In the genomic region with DNA sequence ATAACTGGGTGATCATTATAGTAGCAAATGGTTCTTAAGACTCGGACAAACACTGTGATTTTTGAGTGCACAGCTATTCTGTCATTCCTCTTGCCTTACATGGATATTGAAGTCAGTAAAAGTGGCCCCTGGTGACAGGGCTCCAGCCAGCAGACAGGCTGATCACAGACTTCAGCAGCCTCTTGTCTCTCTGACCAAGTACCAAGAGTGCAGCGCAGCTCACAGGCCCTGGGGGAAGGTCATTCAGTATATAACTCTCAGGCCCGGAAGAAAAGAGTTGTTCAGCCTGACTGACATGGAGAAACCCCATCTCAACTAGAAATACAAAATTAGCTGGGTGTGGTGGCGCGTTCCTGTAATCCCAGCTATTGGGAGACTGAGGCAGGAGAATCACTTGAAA, we compare ENCODE assay signal across 15 cellular contexts.
DNase-seq lines count a peak whose midpoint lies in the region; ATAC-seq and TF ChIP-seq lines count a peak whose summit lies in the region.
"Had no signal": no experiment of that assay in that cellular context is flagged by ENCODE, and none has a peak within 500 bp of the region (broad histone marks: within the 10 kb centered on the region; RNA-seq: fewer than 3 reads in every experiment).

No MANE protein-coding gene starts in this region.

- H3K27me3 Mint-ChIP-seq in naive thymus-derived CD4-positive, alpha-beta T cell, result peaks cover 4 to 24% (median 9%) of the 10 kb centered on the region in 5 donors

- peak overlapping the region; percentile 5; the same call in 1 of the 2 replicates for H3K4me2 ChIP-seq in KMS-11
- H3K4me2 ChIP-seq: BLaER1 treated with 17β-estradiol and CSF1 and Interleukin-3, amounts not matched to agents 10 nM and 100 nM had no signal

- CTCF ChIA-PET in naive thymus-derived CD4-positive, alpha-beta T cell (lab: Charles Lee), result no interaction called here

- DNase-seq in cardiac muscle cell (ENCODE audit: low read depth in 1 of 2, low spot score in 1 of 2) (peak in 1 of 2 donors; percentile 67), left cardiac atrium (no peak), prostate gland (ENCODE audit: low spot score) (no peak), thyroid gland (no peak), T-helper 9 cell (no peak)
- DNase-seq in naive thymus-derived CD4-positive, alpha-beta T cell, result no peak
- DNase-seq: ACHN; CD4-positive, CD25-positive, alpha-beta regulatory T cell; DND-41; GDM1; HCEC 1CT; HFFc6 had no signal

- TF ChIP-seq POLR2A in prostate gland (IDR thresholded peaks at IDR 0.05) (no peak), thyroid gland (IDR thresholded peaks at IDR 0.05) (no peak)

- H3K36me3 ChIP-seq in cardiac muscle cell (no peaks in the 10 kb centered on the region), KMS-11 (ENCODE audit: insufficient read depth) (no peaks in the 10 kb centered on the region), prostate gland (no peaks in the 10 kb centered on the region), thyroid gland (no peaks in the 10 kb centered on the region)
- H3K36me3 ChIP-seq in naive thymus-derived CD4-positive, alpha-beta T cell (ENCODE audit: control insufficient read depth in 2 of 3, insufficient read depth in 3 of 3, low read length in 3 of 3), result no peaks in the 10 kb centered on the region
- H3K36me3 ChIP-seq: BLaER1 treated with 17β-estradiol and CSF1 and Interleukin-3, amounts not matched to agents 10 nM and 100 nM had no signal

- H3K27ac ChIP-seq in cardiac muscle cell (peak overlapping the region; percentile 59), KMS-11 (no peak overlapping the region), prostate gland (no peak overlapping the region), thyroid gland (no peak overlapping the region)
- H3K27ac ChIP-seq in naive thymus-derived CD4-positive, alpha-beta T cell (ENCODE audit: low read depth, low read length), result no peak overlapping the region
- H3K27ac ChIP-seq: BLaER1 treated with 17β-estradiol and CSF1 and Interleukin-3, amounts not matched to agents 10 nM and 100 nM had no signal

- H3K79me2 ChIP-seq in KMS-11 (ENCODE audit: insufficient read depth, low read depth), result no peaks in the 10 kb centered on the region

- H3K4me1 ChIP-seq in cardiac muscle cell (ENCODE audit: low read depth), result peaks cover 17% of the 10 kb centered on the region
- H3K4me1 ChIP-seq in KMS-11 (ENCODE audit: low read depth, poor library complexity, severe bottlenecking), result peaks cover 34% of the 10 kb centered on the region
- H3K4me1 ChIP-seq in naive thymus-derived CD4-positive, alpha-beta T cell (ENCODE audit: control insufficient read depth in 2 of 2, insufficient read depth in 2 of 2, low read length in 2 of 2), result peaks cover 10 to 13% of the 10 kb centered on the region in 2 donors
- no peaks in the 10 kb centered on the region for H3K4me1 ChIP-seq in prostate gland (replicated peaks)
- H3K4me1 ChIP-seq in thyroid gland, result peaks cover 0 to 5% of the 10 kb centered on the region in 2 donors

- no peak overlapping the region for H3K9ac ChIP-seq in KMS-11
- H3K9ac ChIP-seq: BLaER1 treated with 17β-estradiol and CSF1 and Interleukin-3, amounts not matched to agents 10 nM and 100 nM had no signal

- no peaks in the 10 kb centered on the region for H3K27me3 ChIP-seq in cardiac muscle cell
- H3K27me3 ChIP-seq in KMS-11 (ENCODE audit: insufficient read depth, low read depth), result no peaks in the 10 kb centered on the region
- H3K27me3 ChIP-seq in naive thymus-derived CD4-positive, alpha-beta T cell (ENCODE audit: control insufficient read depth in 2 of 2, insufficient read depth in 2 of 2, low read length in 2 of 2), result no peaks in the 10 kb centered on the region
- no peaks in the 10 kb centered on the region for H3K27me3 ChIP-seq in prostate gland (replicated peaks; ENCODE audit: insufficient read depth)
- H3K27me3 ChIP-seq in thyroid gland, result no peaks in the 10 kb centered on the region
- H3K27me3 ChIP-seq: BLaER1 treated with 17β-estradiol and CSF1 and Interleukin-3, amounts not matched to agents 10 nM and 100 nM had no signal

- H3K27ac Mint-ChIP-seq in naive thymus-derived CD4-positive, alpha-beta T cell, result peak overlapping the region in 5 of 9 donors; percentile 44 to 73 (median 58)
- H3K27ac Mint-ChIP-seq: CD4-positive, CD25-positive, alpha-beta regulatory T cell; HFFc6 had no signal

- H3K36me3 Mint-ChIP-seq in naive thymus-derived CD4-positive, alpha-beta T cell, result no peaks in the 10 kb centered on the region
- H3K36me3 Mint-ChIP-seq: CD4-positive, CD25-positive, alpha-beta regulatory T cell had no signal

- H4K20me1 ChIP-seq in KMS-11 (ENCODE audit: insufficient read depth), result no peaks in the 10 kb centered on the region
- H4K20me1 ChIP-seq: BLaER1 treated with 17β-estradiol and CSF1 and Interleukin-3, amounts not matched to agents 10 nM and 100 nM had no signal

- peak overlapping the region in 5 of 10 donors; percentile 3 to 47 (median 38) for H3K4me3 Mint-ChIP-seq in naive thymus-derived CD4-positive, alpha-beta T cell
- H3K4me3 Mint-ChIP-seq: HFFc6 had no signal

- intact Hi-C loops in left cardiac atrium (cut with DNase I) (loop anchor here (5.0 to 10.0 kb wide), 2 partner anchors 36 to 68 kb away; no protein-coding TSS in a partner anchor), prostate gland (cut with DNase I) (no loop called here), thyroid gland (cut with DNase I) (no loop called here)
- intact Hi-C loops in naive thymus-derived CD4-positive, alpha-beta T cell (cut with micrococcal nuclease), result no loop called here

- H3K4me3 ChIP-seq in cardiac muscle cell (no peak overlapping the region), KMS-11 (IDR thresholded peaks at IDR 0.05; ENCODE audit: insufficient read depth, low read depth, low read length) (no peak overlapping the region), prostate gland (no peak overlapping the region), thyroid gland (replicated peaks in 1 of 3) (no peak overlapping the region)
- H3K4me3 ChIP-seq in naive thymus-derived CD4-positive, alpha-beta T cell (ENCODE audit: low read length), result no peak overlapping the region
- H3K4me3 ChIP-seq: BLaER1 treated with 17β-estradiol and CSF1 and Interleukin-3, amounts not matched to agents 10 nM and 100 nM had no signal

- H3K9me3 Mint-ChIP-seq in naive thymus-derived CD4-positive, alpha-beta T cell, result no peaks in the 10 kb centered on the region
- H3K9me3 Mint-ChIP-seq: HFFc6 had no signal

- H3K4me1 Mint-ChIP-seq in naive thymus-derived CD4-positive, alpha-beta T cell, result peaks cover 8 to 35% (median 19%) of the 10 kb centered on the region in 7 donors

- no peak overlapping the region for H2AFZ ChIP-seq in KMS-11 (ENCODE audit: low read depth)

- no peak for ATAC-seq in left cardiac atrium
- no peak for ATAC-seq in naive thymus-derived CD4-positive, alpha-beta T cell
- ATAC-seq: HepG2 had no signal

- WGBS in prostate gland, result 95% methylated on average over 5 of the region's 5 CpGs
- 62 to 69% methylated on average over 5 of the region's 5 CpGs for WGBS in thyroid gland, 2 donors

- no peak for TF ChIP-seq CTCF in cardiac muscle cell (IDR thresholded peaks at IDR 0.05; ENCODE audit: low read depth, low read length)
- TF ChIP-seq CTCF in KMS-11 (conservative IDR thresholded peaks at IDR 0.05; ENCODE audit: low read depth, low read length), result no peak
- TF ChIP-seq CTCF in prostate gland (IDR thresholded peaks at IDR 0.05), result no peak
- no peak for TF ChIP-seq CTCF in thyroid gland (IDR thresholded peaks at IDR 0.05)

- POLR2A ChIA-PET in naive thymus-derived CD4-positive, alpha-beta T cell (lab: Charles Lee), result no interaction called here

- no peaks in the 10 kb centered on the region for H3K9me3 ChIP-seq in cardiac muscle cell (ENCODE audit: low read depth)
- no peaks in the 10 kb centered on the region for H3K9me3 ChIP-seq in naive thymus-derived CD4-positive, alpha-beta T cell (ENCODE audit: control insufficient read depth in 2 of 3, low read length in 3 of 3)
- H3K9me3 ChIP-seq in prostate gland, result no peaks in the 10 kb centered on the region
- H3K9me3 ChIP-seq in thyroid gland, result no peaks in the 10 kb centered on the region
- H3K9me3 ChIP-seq: BLaER1 treated with 17β-estradiol and CSF1 and Interleukin-3, amounts not matched to agents 10 nM and 100 nM had no signal

Comparison
In these comparisons a context has a peak if more than half of its experiments do, and no peak if none do; other contexts are left out.
1. intact Hi-C loops: an anchor here in left cardiac atrium (5.0 to 10.0 kb wide); none called in naive thymus-derived CD4-positive, alpha-beta T cell, prostate gland and thyroid gland.